24 cellular contexts compared by ENCODE assay signal in genomic region chr1:29624320-29624719, GRCh38.
"Had no signal": no experiment of that assay in that cellular context is flagged by ENCODE, and none has a peak within 500 bp of the region (broad histone marks: within the 10 kb centered on the region; RNA-seq: fewer than 3 reads in every experiment).

No MANE protein-coding gene starts in this region.

- H3K4me3 ChIP-seq: left lung, lower lobe of right lung, neural progenitor cell, pancreas, prostate gland, skin epidermis, suprapubic skin, thoracic aorta, tibial artery, uterus had no signal

- DNase-seq: hypothalamus; immature natural killer cell; kidney; left colon; left lung; lower lobe of right lung; mammary epithelial cell; mesenchymal stem cell; naive thymus-derived CD8-positive, alpha-beta T cell; pancreas; retina; right cardiac atrium; stimulated activated CD4-positive, alpha-beta T cell treated with anti-CD3 and anti-CD28 coated beads, Interleukin-12 subunit alpha, Interleukin-12 subunit beta, amount 100 ng/mL, for 4 hours; stimulated activated CD4-positive, alpha-beta T cell treated with anti-CD3 and anti-CD28 coated beads, Interleukin-4, amount 100 ng/mL, for 24 hours; stimulated activated naive CD4-positive, alpha-beta T cell; tibial artery; trophoblast cell; uterus had no signal

- H3K9me3 ChIP-seq: lower lobe of right lung, neutrophil, pancreas, prostate gland, suprapubic skin, thoracic aorta, uterus had no signal

- H3K27ac ChIP-seq: left lung, lower lobe of right lung, neural progenitor cell, neutrophil, pancreas, prostate gland, skin epidermis, suprapubic skin, thoracic aorta, tibial artery, uterus had no signal

- H3K4me1 ChIP-seq: left lung, lower lobe of right lung, neural progenitor cell, pancreas, prostate gland, suprapubic skin, tibial artery, uterus had no signal

- H3K27me3 ChIP-seq: neural progenitor cell, neutrophil, pancreas, uterus had no signal

- H3K36me3 ChIP-seq: left lung, lower lobe of right lung, neural progenitor cell, neutrophil, pancreas, prostate gland, suprapubic skin, thoracic aorta, tibial artery, uterus had no signal
